ENCODE assay signal across 20 cellular contexts in the genomic region with DNA sequence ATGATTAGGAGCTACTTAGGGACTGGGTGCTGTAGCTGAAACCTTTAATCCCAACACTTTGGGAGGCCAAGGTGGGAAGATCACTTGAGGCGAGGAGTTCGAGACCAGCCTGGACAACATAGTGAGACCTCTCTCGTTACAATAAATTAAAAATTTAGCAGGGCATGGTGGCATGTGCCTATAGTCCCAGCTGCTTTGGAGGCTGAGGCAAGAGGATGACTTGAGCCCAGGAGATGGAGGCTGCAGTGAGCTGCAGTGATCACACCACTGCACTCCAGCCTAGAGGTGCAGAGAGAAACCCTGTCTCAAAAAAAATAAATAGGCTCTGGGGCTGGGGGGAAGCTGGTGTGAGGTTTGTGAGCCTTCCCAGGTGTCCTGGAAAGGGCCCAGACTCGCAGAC.
DNase-seq lines count a peak whose midpoint lies in the region; FAIRE-seq and TF ChIP-seq lines count a peak whose summit lies in the region.
"Had no signal": no experiment of that assay in that cellular context is flagged by ENCODE, and none has a peak within 500 bp of the region (broad histone marks: within the 10 kb centered on the region; RNA-seq: fewer than 3 reads in every experiment).

No MANE protein-coding gene starts in this region.

- no peak overlapping the region for H3K14ac ChIP-seq in neuronal stem cell (ENCODE audit: low read length)

- no CpG with 5 or more reads among the region's 4 CpGs for WGBS in neuronal stem cell (ENCODE audit: extremely low coverage in 2 of 2, insufficient read length in 2 of 2, insufficient replicate concordance in 1 of 2), 2 donors

- no peak overlapping the region for H4K91ac ChIP-seq in neuronal stem cell (ENCODE audit: low read depth, low read length, poor library complexity)

- H3K27me3 Mint-ChIP-seq in brain = peaks cover 4% of the 10 kb centered on the region

- peaks cover 19% of the 10 kb centered on the region for H3K36me3 Mint-ChIP-seq in brain

- H3K4ac ChIP-seq in neuronal stem cell (ENCODE audit: low read length) = no peak overlapping the region

- in situ Hi-C loops in G401 (cut with HindIII; ENCODE audit: low sequenced_read_pairs) = no loop called here

- peak overlapping the region; percentile 23 for H3K18ac ChIP-seq in neuronal stem cell (ENCODE audit: low read length)

- H3K27ac Mint-ChIP-seq in brain = peak overlapping the region in 3 of 5 experiments; percentile 67 to 94 (median 79)

- TF ChIP-seq CTCF in brain (conservative IDR thresholded peaks at IDR 0.05) = no peak
- TF ChIP-seq CTCF in tibial artery (IDR thresholded peaks at IDR 0.05) = no peak

- peaks cover 0 to 3% (median 0%) of the 10 kb centered on the region in 5 experiments for H3K9me3 Mint-ChIP-seq in brain

- H3K27me3 ChIP-seq in neuronal stem cell (ENCODE audit: control insufficient read depth in 3 of 3, insufficient read depth in 3 of 3, low read depth in 1 of 3, low read length in 3 of 3) = no peaks in the 10 kb centered on the region
- no peaks in the 10 kb centered on the region for H3K27me3 ChIP-seq in tibial artery

- H3K4me2 ChIP-seq in neuronal stem cell (ENCODE audit: insufficient read depth, low read length, poor library complexity, severe bottlenecking) = no peak overlapping the region
- H3K4me2 ChIP-seq: KMS-11 had no signal

- DNase-seq in HTR-8/SVneo (ENCODE audit: insufficient read length, low spot score) (no peak), neuronal stem cell (ENCODE audit: low spot score) (no peak), tibial artery (no peak), HT-29 (ENCODE audit: low spot score) (no peak), G401 (ENCODE audit: low spot score) (no peak), RKO (ENCODE audit: low spot score) (no peak)
- DNase-seq: DMS53, GF-D8, NCI-H1105, NCI-H146, NCI-H2029 treated with DMSO at 0.1 percent for 48 hours, NCI-H345, NCI-H524, NCI-H82 had no signal

- no peak overlapping the region for H2BK5ac ChIP-seq in neuronal stem cell (ENCODE audit: low read length)

- no peaks in the 10 kb centered on the region for H3K4me1 ChIP-seq in neuronal stem cell (ENCODE audit: control insufficient read depth in 2 of 2, insufficient read depth in 1 of 2, low read depth in 1 of 2, low read length in 2 of 2)
- H3K4me1 ChIP-seq in tibial artery = peaks cover 0 to 17% (median 12%) of the 10 kb centered on the region in 4 donors
- H3K4me1 ChIP-seq: HAP-1 had no signal

- peaks cover 32% of the 10 kb centered on the region for H3K4me1 Mint-ChIP-seq in brain

- H2BK15ac ChIP-seq in neuronal stem cell (ENCODE audit: low read length) = no peak overlapping the region

- no peak overlapping the region for H2AK5ac ChIP-seq in neuronal stem cell (ENCODE audit: low read depth, low read length)

- H3K36me3 ChIP-seq in neuronal stem cell (replicated peaks in 1 of 2; ENCODE audit: control insufficient read depth in 2 of 2, insufficient read depth in 2 of 2, low read length in 2 of 2) = no peaks in the 10 kb centered on the region
- peaks cover 0 to 20% (median 8%) of the 10 kb centered on the region in 3 donors for H3K36me3 ChIP-seq in tibial artery
- H3K36me3 ChIP-seq: HAP-1 had no signal

- H3K9ac ChIP-seq in neuronal stem cell (ENCODE audit: low read depth, low read length, poor library complexity) = no peak overlapping the region
- H3K9ac ChIP-seq: KMS-11 had no signal

- no peak overlapping the region for H3K23ac ChIP-seq in neuronal stem cell (ENCODE audit: low read depth, low read length, poor library complexity)

- H3K9me3 ChIP-seq in neuronal stem cell (replicated peaks in 1 of 2; ENCODE audit: control insufficient read depth in 2 of 2, insufficient read depth in 1 of 2, low read depth in 1 of 2, low read length in 2 of 2) (peaks cover 13 to 16% of the 10 kb centered on the region in 2 donors), tibial artery (no peaks in the 10 kb centered on the region)
- H3K9me3 ChIP-seq: HAP-1 had no signal

- no peak overlapping the region for H4K8ac ChIP-seq in neuronal stem cell (ENCODE audit: low read depth, low read length)

- H3K4me3 Mint-ChIP-seq in brain = no peak overlapping the region

- H2AFZ ChIP-seq in neuronal stem cell (ENCODE audit: low read length) = no peak overlapping the region

- H2BK12ac ChIP-seq in neuronal stem cell (ENCODE audit: low read length) = no peak overlapping the region

- H3K79me1 ChIP-seq in neuronal stem cell (ENCODE audit: low read depth, low read length) = no peaks in the 10 kb centered on the region

- H3K27ac ChIP-seq in neuronal stem cell (replicated peaks; ENCODE audit: low read length) (no peak overlapping the region), tibial artery (peak overlapping the region; percentile 57 to 73)
- H3K27ac ChIP-seq: HL-60, KMS-11 had no signal

- intact Hi-C loops in tibial artery (cut with DNase I; ENCODE audit: low total_unique reads) = no loop called here

- peak; percentile 67 for FAIRE-seq in HTR-8/SVneo (lab: Jason Lieb, UNC)
- FAIRE-seq: A204.1, D721Med had no signal

- H3K4me3 ChIP-seq in neuronal stem cell (ENCODE audit: low read length in 2 of 2) = no peak overlapping the region
- no peak overlapping the region for H3K4me3 ChIP-seq in tibial artery
- H3K4me3 ChIP-seq: HAP-1 had no signal

- no peak overlapping the region for H2BK120ac ChIP-seq in neuronal stem cell (ENCODE audit: low read depth, low read length)
